8 cellular contexts compared by ENCODE assay signal in the genomic region with DNA sequence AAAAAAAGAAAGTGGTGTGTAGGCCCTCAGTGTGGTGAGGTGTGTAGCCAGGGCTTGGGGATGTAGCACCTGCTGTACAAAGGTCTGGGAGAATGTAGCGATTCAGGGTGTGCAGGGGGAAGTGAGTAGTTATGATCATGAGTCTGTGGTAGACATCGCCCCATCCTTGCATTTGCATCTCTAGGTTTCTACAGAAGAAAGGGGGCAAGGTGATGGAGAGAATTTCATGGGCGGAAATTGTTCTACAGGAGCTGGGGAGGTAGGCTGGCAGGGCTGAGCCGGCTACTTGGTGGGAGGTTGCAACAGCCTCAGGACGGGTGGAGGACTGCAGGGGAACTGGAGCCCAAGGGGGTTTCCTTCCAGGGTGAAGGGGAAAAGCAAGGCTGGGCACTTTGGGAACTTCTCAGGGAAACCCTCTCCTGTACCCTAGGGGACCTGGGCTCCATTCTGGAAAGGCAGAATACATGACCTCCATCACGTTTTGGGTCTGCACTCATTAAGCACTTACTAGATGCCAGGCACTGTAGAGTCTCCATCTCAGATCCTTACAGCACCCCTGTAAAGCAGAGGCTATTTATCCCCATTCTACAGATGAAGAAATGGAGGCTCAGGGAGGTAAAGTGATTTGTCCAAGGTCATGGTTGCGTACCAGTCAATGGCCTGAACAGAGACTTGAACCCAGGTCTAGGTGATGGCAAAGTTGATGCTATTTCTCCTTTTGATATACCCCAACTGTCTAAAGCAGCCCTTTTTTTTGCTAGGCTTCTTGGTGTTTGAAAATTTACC. TPM values are rescaled to one million over a fixed set of nuclear protein-coding genes. Genes with fewer than 3 reads are reported as not detected.
A peak's percentile ranks its signal among the peaks of the same experiment; 100 is the strongest.
DNase-seq lines count a peak whose midpoint lies in the region; ATAC-seq and TF ChIP-seq lines count a peak whose summit lies in the region.

No MANE protein-coding gene starts in this region.

- H3K27me3 ChIP-seq in neutrophil (no peaks in the 10 kb centered on the region), H9 (ENCODE audit: insufficient read depth, low read length) (no peaks in the 10 kb centered on the region)

- H3K23ac ChIP-seq in H9 (ENCODE audit: insufficient read length, low read depth, low read length): no peak overlapping the region

- H3K79me2 ChIP-seq in H9 (ENCODE audit: insufficient read depth, low read length): no peaks in the 10 kb centered on the region

- WGBS in H9 (ENCODE audit: extremely low coverage, insufficient read length, low lambda C conversion rate): no CpG with 5 or more reads among the region's 7 CpGs

- no peak overlapping the region for H2BK5ac ChIP-seq in H9 (ENCODE audit: insufficient read length, low read length)

- no peaks in the 10 kb centered on the region for H3K36me3 ChIP-seq in neutrophil

- H3K4me1 Mint-ChIP-seq in H9: peaks cover under 1 to 5% of the 10 kb centered on the region in 2 experiments; a peak in 2 of 4 replicates

- H4K91ac ChIP-seq in H9 (ENCODE audit: insufficient read length, low read depth, low read length): no peak overlapping the region

- no peak overlapping the region for H2BK20ac ChIP-seq in H9 (ENCODE audit: low read depth, low read length, poor library complexity, severe bottlenecking)

- H2AFZ ChIP-seq in H9 (ENCODE audit: low read length): no peak overlapping the region

- no peaks in the 10 kb centered on the region; a peak in 1 of 5 replicates for H3K9me3 Mint-ChIP-seq in H9

- no peak overlapping the region for H3K14ac ChIP-seq in H9 (ENCODE audit: insufficient read depth, low read length)

- H2BK120ac ChIP-seq in H9 (ENCODE audit: low read depth, low read length, poor library complexity, severe bottlenecking): no peak overlapping the region

- no peak overlapping the region for H3K56ac ChIP-seq in H9 (ENCODE audit: insufficient read length, low read depth, low read length)

- H3K23me2 ChIP-seq in H9 (ENCODE audit: insufficient read length, low read depth, low read length, poor library complexity, severe bottlenecking): no peaks in the 10 kb centered on the region

- no peak overlapping the region for H3K9ac ChIP-seq in H9 (ENCODE audit: extremely low read depth, insufficient read length, low read length)

- no peak overlapping the region for H4K5ac ChIP-seq in H9 (ENCODE audit: insufficient read length, low read depth, low read length)

- ATAC-seq in GM18861 (IDR thresholded peaks at IDR 0.05; ENCODE audit: unreplicated experiment) (peak; percentile 39), GM21786 (IDR thresholded peaks at IDR 0.05; ENCODE audit: unreplicated experiment) (peak; percentile 51)

- no peak overlapping the region for H3K4me2 ChIP-seq in H9 (ENCODE audit: insufficient read depth, insufficient read length, low read length)

- no peak overlapping the region for H3T11ph ChIP-seq in H9 (ENCODE audit: low read length)

- no peaks in the 10 kb centered on the region for H3K79me1 ChIP-seq in H9 (ENCODE audit: insufficient read depth, low read depth, low read length, poor library complexity, severe bottlenecking)

- no peaks in the 10 kb centered on the region for H3K36me3 Mint-ChIP-seq in H9 (ENCODE audit: insufficient read depth in 1 of 3, low read depth in 3 of 3)

- H3K27me3 Mint-ChIP-seq in H9 (ENCODE audit: low read depth): peaks cover 12% of the 10 kb centered on the region

- H3K4me3 Mint-ChIP-seq in H9: no peak overlapping the region

- H3K18ac ChIP-seq in H9 (ENCODE audit: insufficient read length, low read depth, low read length): no peak overlapping the region

- H4K8ac ChIP-seq in H9 (replicated peaks; ENCODE audit: insufficient read length, low read depth, low read length): no peak overlapping the region

- H3K27ac ChIP-seq in neutrophil (peak overlapping the region; percentile 100), H9 (ENCODE audit: insufficient read length, low read depth, low read length) (no peak overlapping the region)

- H3K4me3 ChIP-seq in neutrophil (ENCODE audit: low read depth in 1 of 2, low read length in 1 of 2): peak overlapping the region; percentile 49

- H3K4me1 ChIP-seq in neutrophil (ENCODE audit: control insufficient read depth in 1 of 2, insufficient read depth in 1 of 2, low read depth in 1 of 2, low read length in 1 of 2): peaks cover 97% of the 10 kb centered on the region in 2 experiments
- no peaks in the 10 kb centered on the region for H3K4me1 ChIP-seq in H9 (ENCODE audit: insufficient read depth, low read length)

- H3K27ac Mint-ChIP-seq in H9: no peak overlapping the region

- no peak overlapping the region for H2BK12ac ChIP-seq in H9 (ENCODE audit: insufficient read length, low read depth, low read length)

- TF ChIP-seq CTCF in neutrophil (IDR thresholded peaks at IDR 0.05) (no peak), H9 (conservative IDR thresholded peaks at IDR 0.05) (no peak)

- no peaks in the 10 kb centered on the region for H4K20me1 ChIP-seq in H9 (ENCODE audit: control insufficient read depth, insufficient read depth, insufficient read length)

- peak; percentile 59 for DNase-seq in NOMO-1 treated with dmso at 0.1 percent for 144 hours (lab: John Stamatoyannopoulos, UW; ENCODE audit: unreplicated experiment)
- DNase-seq in H9: no peak
- DNase-seq in hippocampal formation (lab: John Stamatoyannopoulos, UW): no peak
- no peak for DNase-seq in D341Med (ENCODE audit: low spot score)
- no peak for DNase-seq in activated CD4-positive, alpha-beta T cell treated with anti-CD3 and anti-CD28 coated beads for 1 hour

- H2BK15ac ChIP-seq in H9 (ENCODE audit: low read depth, low read length): no peak overlapping the region

- no peak overlapping the region for H2AK5ac ChIP-seq in H9 (ENCODE audit: insufficient read length, low read length)

- H3K9me3 ChIP-seq in neutrophil (no peaks in the 10 kb centered on the region), H9 (ENCODE audit: control insufficient read depth, low read depth, low read length) (no peaks in the 10 kb centered on the region)

- no peak overlapping the region for H3K4ac ChIP-seq in H9 (ENCODE audit: low read depth, low read length)

RNA-seq across cellular contexts. Expression of a gene that starts 14.5 kb away (rescaled TPM):
- total RNA-seq in H9 (2021): 0.57 and 0.68 TPM in 2 replicates
